ENCODE assay signal across 8 cellular contexts in genomic region chr4:105473340-105474109, GRCh38. TPM values are rescaled to one million over a fixed set of nuclear protein-coding genes. Genes with fewer than 3 reads are reported as not detected.
DNase-seq lines count a peak whose midpoint lies in the region; ATAC-seq and TF ChIP-seq lines count a peak whose summit lies in the region.

Gene PPA2 (minus strand): TSS chr4:105474062. CDS start chr4:105474050, 12 bp downstream.

- DNase-seq in AG04450 (ENCODE audit: low read depth, low spot score): peak; percentile 71
- peak; percentile 81 for DNase-seq in NCI-H226
- peak; percentile 73 to 75 for DNase-seq in central memory CD8-positive, alpha-beta T cell (ENCODE audit: low spot score in 2 of 2)
- peak; percentile 94 for DNase-seq in islet precursor cell
- peak; percentile 74 for DNase-seq in stimulated activated CD4-positive, alpha-beta T cell treated with anti-CD3 and anti-CD28 coated beads, Interleukin-12 subunit alpha, Interleukin-12 subunit beta, amount 100 ng/mL, for 4 hours

- no peaks in the 10 kb centered on the region for H3K9me3 ChIP-seq in AG04450 (ENCODE audit: control insufficient read depth, insufficient read depth, low read length)

- H3K4me3 Mint-ChIP-seq in central memory CD8-positive, alpha-beta T cell: peak within 1 kb of the TSS; percentile 99

- no peaks in the 10 kb centered on the region for H3K9me3 Mint-ChIP-seq in central memory CD8-positive, alpha-beta T cell

- POLR2A ChIA-PET in AG04450 (lab: Yijun Ruan, JAX): interaction anchor here (0.6 to 1.6 kb wide), 9 partner anchors 16 to 1046 kb away, joined by 3 to 6 read pairs (median 3); partner anchors contain the start of gene TET2

- H3K27ac Mint-ChIP-seq in central memory CD8-positive, alpha-beta T cell (ENCODE audit: low read depth): peak within 1 kb of the TSS; percentile 99

- H3K4me3 ChIP-seq in AG04450 (ENCODE audit: low read depth, low read length): peak within 1 kb of the TSS; percentile 81

- peak; percentile 83 for ATAC-seq in GM18868 (IDR thresholded peaks at IDR 0.05; ENCODE audit: unreplicated experiment)
- peak; percentile 77 for ATAC-seq in HG03103 (IDR thresholded peaks at IDR 0.05; ENCODE audit: low read depth, unreplicated experiment)
- peak; percentile 85 to 87 for ATAC-seq in activated CD4-positive, CD25-positive, alpha-beta regulatory T cell treated with anti-CD3 and anti-CD28 coated beads, Interleukin-2, amount 50 U/mL, for 24 hours
- peak; percentile 81 for ATAC-seq in central memory CD8-positive, alpha-beta T cell (replicated peaks; ENCODE audit: extremely low read depth, poor library complexity, severe bottlenecking)

- no peaks in the 10 kb centered on the region for H3K27me3 Mint-ChIP-seq in central memory CD8-positive, alpha-beta T cell

- H3K4me1 Mint-ChIP-seq in central memory CD8-positive, alpha-beta T cell: peaks cover 29% of the 10 kb centered on the region

- H3K27me3 ChIP-seq in AG04450 (ENCODE audit: control insufficient read depth, insufficient read depth, low read length): no peaks in the 10 kb centered on the region

- peaks cover 21% of the 10 kb centered on the region for H3K36me3 Mint-ChIP-seq in central memory CD8-positive, alpha-beta T cell (ENCODE audit: insufficient read depth)

- H3K27ac ChIP-seq in AG04450 (ENCODE audit: low read depth, low read length): peak within 1 kb of the TSS; percentile 96

- CTCF ChIA-PET in AG04450 (lab: Charles Lee): interaction anchor here (0.7 to 3.1 kb wide), 75 partner anchors 9 to 884 kb away, joined by 3 to 38 read pairs (median 4); partner anchors contain the start of gene TET2

- no peak for TF ChIP-seq CTCF in AG04450 (IDR thresholded peaks at IDR 0.05; ENCODE audit: low read depth, low read length)

RNA-seq across cellular contexts. Expression of gene PPA2, which starts in this region (rescaled TPM):
- polyA plus RNA-seq in AG04450 (2011; rRNA removed): 88.4 and 127 TPM in 2 replicates
- polyA minus RNA-seq in AG04450 (2011; rRNA and poly(A)+ RNA removed): 24.9 and 35.8 TPM in 2 replicates

Comparison
In these comparisons a context has a peak if more than half of its experiments do, and no peak if none do; other contexts are left out.
1. Peak in every context shown above with its lines: DNase-seq, ATAC-seq, H3K4me3 ChIP-seq and H3K27ac ChIP-seq.